In genomic region chr14:92960706-92961566, GRCh38 we compare ENCODE assay signal across 15 cellular contexts. TPM values are rescaled to one million over a fixed set of nuclear protein-coding genes. Genes with fewer than 3 reads are reported as not detected.
DNase-seq lines count a peak whose midpoint lies in the region; ATAC-seq, FAIRE-seq and TF ChIP-seq lines count a peak whose summit lies in the region.
"Had no signal": no experiment of that assay in that cellular context is flagged by ENCODE, and none has a peak within 500 bp of the region (broad histone marks: within the 10 kb centered on the region; RNA-seq: fewer than 3 reads in every experiment).

No MANE protein-coding gene starts in this region.

- H3K27ac ChIP-seq in epithelial cell of prostate: peak overlapping the region; percentile 13
- no peak overlapping the region for H3K27ac ChIP-seq in psoas muscle
- H3K27ac ChIP-seq: hepatocyte had no signal

- WGBS in psoas muscle, 3 donors: 92 to 94% (median 93%) methylated on average over 18 of the region's 18 CpGs

- peaks cover 0 to 42% of the 10 kb centered on the region in 2 donors for H3K36me3 ChIP-seq in psoas muscle (ENCODE audit: insufficient read depth in 1 of 2, low read depth in 1 of 2)

- peak; percentile 87 for DNase-seq in H54 (ENCODE audit: insufficient read length, low spot score)
- DNase-seq in SHP77 (lab: John Stamatoyannopoulos, UW): peak; percentile 21 to 33
- DNase-seq in epithelial cell of prostate (ENCODE audit: low read depth, low spot score): no peak
- DNase-seq in psoas muscle: peak; percentile 2 to 30
- DNase-seq in COR-L47 (lab: John Stamatoyannopoulos, UW): no peak
- DNase-seq in activated CD4-positive, alpha-beta memory T cell treated with anti-CD3 and anti-CD28 coated beads, Interleukin-2, amount 10 ng/mL, durations not matched to agents 7 days and 5 days: no peak
- DNase-seq: activated CD8-positive, alpha-beta T cell treated with anti-CD3 and anti-CD28 coated beads, Interleukin-2, amount 10 ng/mL, durations not matched to agents 7 days and 5 days; activated naive CD4-positive, alpha-beta T cell treated with Interleukin-2 at 50 U/mL for 16 hours; DMS 273 treated with DMSO at 0.1 percent for 48 hours; stimulated activated CD4-positive, alpha-beta T cell treated with anti-CD3 and anti-CD28 coated beads, Interleukin-4, amount 100 ng/mL, for 4 hours; T-helper 17 cell had no signal

- no peaks in the 10 kb centered on the region for H3K9me3 ChIP-seq in psoas muscle

- intact Hi-C loops in psoas muscle (cut with DNase I): no loop called here

- H3K36me3 Mint-ChIP-seq in activated CD4-positive, alpha-beta memory T cell treated with anti-CD3 and anti-CD28 coated beads, Interleukin-2, amount 10 ng/mL, durations not matched to agents 7 days and 5 days (ENCODE audit: low read depth): no peaks in the 10 kb centered on the region

- H3K27me3 ChIP-seq in psoas muscle (ENCODE audit: insufficient read depth in 3 of 3, low read length in 2 of 3): no peaks in the 10 kb centered on the region
- H3K27me3 ChIP-seq: hepatocyte had no signal

- H3K27me3 Mint-ChIP-seq in activated CD4-positive, alpha-beta memory T cell treated with anti-CD3 and anti-CD28 coated beads, Interleukin-2, amount 10 ng/mL, durations not matched to agents 7 days and 5 days: no peaks in the 10 kb centered on the region
- H3K27me3 Mint-ChIP-seq: T-helper 17 cell had no signal

- CTCF ChIA-PET in activated CD4-positive, alpha-beta memory T cell treated with anti-CD3 and anti-CD28 coated beads, Interleukin-2, amount 10 ng/mL, durations not matched to agents 7 days and 5 days (lab: Charles Lee): no interaction called here

- H3K4me1 ChIP-seq in psoas muscle: no peaks in the 10 kb centered on the region

- no peak overlapping the region for H3K27ac Mint-ChIP-seq in activated CD4-positive, alpha-beta memory T cell treated with anti-CD3 and anti-CD28 coated beads, Interleukin-2, amount 10 ng/mL, durations not matched to agents 7 days and 5 days
- H3K27ac Mint-ChIP-seq: activated CD8-positive, alpha-beta T cell treated with anti-CD3 and anti-CD28 coated beads, Interleukin-2, amount 10 ng/mL, durations not matched to agents 7 days and 5 days; T-helper 17 cell had no signal

- POLR2A ChIA-PET in activated CD4-positive, alpha-beta memory T cell treated with anti-CD3 and anti-CD28 coated beads, Interleukin-2, amount 10 ng/mL, durations not matched to agents 7 days and 5 days (lab: Charles Lee): no interaction called here

- H3K9me3 Mint-ChIP-seq in activated CD4-positive, alpha-beta memory T cell treated with anti-CD3 and anti-CD28 coated beads, Interleukin-2, amount 10 ng/mL, durations not matched to agents 7 days and 5 days: no peaks in the 10 kb centered on the region

- FAIRE-seq in H54 (lab: Jason Lieb, UNC): peak; percentile 83

- no peaks in the 10 kb centered on the region for H3K4me1 Mint-ChIP-seq in activated CD4-positive, alpha-beta memory T cell treated with anti-CD3 and anti-CD28 coated beads, Interleukin-2, amount 10 ng/mL, durations not matched to agents 7 days and 5 days
- H3K4me1 Mint-ChIP-seq: T-helper 17 cell had no signal

- H3K4me3 ChIP-seq in psoas muscle: no peak overlapping the region
- H3K4me3 ChIP-seq: hepatocyte had no signal

- TF ChIP-seq CTCF in psoas muscle (IDR thresholded peaks at IDR 0.05): no peak

- TF ChIP-seq POLR2A in H54 (IDR thresholded peaks at IDR 0.05; ENCODE audit: low read depth, low read length): no peak

- no peak for ATAC-seq in psoas muscle
- no peak for ATAC-seq in GM19328 (IDR thresholded peaks at IDR 0.05; ENCODE audit: unreplicated experiment)
- ATAC-seq in HG03196 (IDR thresholded peaks at IDR 0.05; ENCODE audit: unreplicated experiment): no peak
- ATAC-seq: activated CD8-positive, alpha-beta T cell treated with anti-CD3 and anti-CD28 coated beads, Interleukin-2, amount 10 ng/mL, durations not matched to agents 7 days and 5 days; T-helper 17 cell had no signal

- H3K4me3 Mint-ChIP-seq in activated CD4-positive, alpha-beta memory T cell treated with anti-CD3 and anti-CD28 coated beads, Interleukin-2, amount 10 ng/mL, durations not matched to agents 7 days and 5 days: no peak overlapping the region
- H3K4me3 Mint-ChIP-seq: activated CD8-positive, alpha-beta T cell treated with anti-CD3 and anti-CD28 coated beads, Interleukin-2, amount 10 ng/mL, durations not matched to agents 7 days and 5 days; T-helper 17 cell had no signal

RNA-seq across cellular contexts. Expression of gene CHGA, which starts 38.0 kb away (rescaled TPM):
- under 1 TPM in 1 of 4 donors, not detected in 3; 0.87 TPM for total RNA-seq in psoas muscle
- under 1 TPM; 0.04 to 0.16 (median 0.14) TPM for polyA plus RNA-seq in psoas muscle
- total RNA-seq in activated CD4-positive, alpha-beta memory T cell treated with anti-CD3 and anti-CD28 coated beads, Interleukin-2, amount 10 ng/mL, durations not matched to agents 7 days and 5 days: not detected
- total RNA-seq: activated CD8-positive, alpha-beta T cell treated with anti-CD3 and anti-CD28 coated beads, Interleukin-2, amount 10 ng/mL, durations not matched to agents 7 days and 5 days; pulmonary artery endothelial cell; T-helper 17 cell had no signal

Comparison
In these comparisons a context has a peak if more than half of its experiments do, and no peak if none do; other contexts are left out.
1. DNase-seq: peak in H54 (single experiment), SHP77 (2 of 2) and psoas muscle (2 of 2); none in epithelial cell of prostate (single experiment), COR-L47 (single experiment) and activated CD4-positive, alpha-beta memory T cell treated with anti-CD3 and anti-CD28 coated beads, Interleukin-2, amount 10 ng/mL, durations not matched to agents 7 days and 5 days (single experiment).